8 cellular contexts compared by ENCODE assay signal in the genomic region with DNA sequence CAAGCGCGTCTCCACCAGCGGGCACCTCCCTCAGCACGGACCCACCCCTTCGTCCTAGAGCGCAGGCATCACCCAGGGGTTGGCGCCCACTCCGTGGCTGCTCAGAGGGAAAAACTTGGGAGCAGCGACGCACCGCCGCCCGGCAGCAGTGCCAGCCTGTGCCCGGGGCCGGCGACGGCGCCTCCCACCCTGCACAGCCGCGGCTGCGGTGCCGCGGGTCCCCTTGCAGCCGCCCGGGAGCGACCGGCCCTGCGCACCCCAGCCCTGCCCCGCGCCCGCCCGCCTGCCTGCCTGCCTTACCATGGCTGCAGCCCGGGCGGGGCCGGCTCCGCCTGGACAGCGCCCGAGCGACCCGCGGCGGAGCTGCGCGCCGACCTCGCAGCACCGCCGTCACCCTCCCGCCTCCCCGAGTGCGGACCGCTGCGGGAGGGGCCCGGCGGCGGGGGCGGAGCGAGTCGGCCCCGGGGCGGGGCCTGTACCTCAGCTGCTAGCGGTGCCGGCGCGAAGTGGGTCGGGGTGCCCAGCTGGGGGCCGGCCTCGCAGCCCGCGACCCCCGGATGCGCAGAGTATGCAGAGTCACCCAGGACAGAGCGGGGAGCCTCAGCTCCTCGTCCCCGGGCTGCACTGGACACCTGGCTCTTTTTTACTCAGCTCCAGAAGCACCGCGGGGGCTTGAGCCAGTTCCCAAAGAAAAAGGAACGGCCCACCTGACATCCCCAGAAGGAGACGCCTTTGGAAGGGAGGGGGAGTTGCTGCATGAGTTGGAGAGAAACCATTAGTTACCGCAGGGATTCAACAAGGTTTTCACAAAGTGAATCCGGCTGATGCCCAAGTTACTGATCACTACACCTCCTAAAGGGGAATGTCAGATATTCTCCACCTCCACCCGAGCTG. TPM values are rescaled to one million over a fixed set of nuclear protein-coding genes. Genes with fewer than 3 reads are reported as not detected.
DNase-seq lines count a peak whose midpoint lies in the region; ATAC-seq and TF ChIP-seq lines count a peak whose summit lies in the region.

No MANE protein-coding gene starts in this region.

- no peaks in the 10 kb centered on the region for H4K20me1 ChIP-seq in GM23248 (ENCODE audit: insufficient read depth)

- H3K4me1 ChIP-seq in GM23248 (ENCODE audit: insufficient read depth), result peaks cover 11% of the 10 kb centered on the region; the same call in 1 of the 2 replicates

- peak overlapping the region; percentile 52 for H2AFZ ChIP-seq in GM23248

- no peaks in the 10 kb centered on the region for H3K9me3 Mint-ChIP-seq in activated T-cell treated with anti-CD3 and anti-CD28 coated beads, Interleukin-2, amount 50 U/mL, for 24 hours

- in situ Hi-C loops in GM23248 (cut with MboI), result no loop called here

- no peaks in the 10 kb centered on the region for H3K36me3 Mint-ChIP-seq in activated T-cell treated with anti-CD3 and anti-CD28 coated beads, Interleukin-2, amount 50 U/mL, for 24 hours (ENCODE audit: low read depth)

- H3K9me2 ChIP-seq in GM23248 (ENCODE audit: insufficient read depth), result no peaks in the 10 kb centered on the region

- peaks cover 6% of the 10 kb centered on the region for H3K4me1 Mint-ChIP-seq in activated T-cell treated with anti-CD3 and anti-CD28 coated beads, Interleukin-2, amount 50 U/mL, for 24 hours (ENCODE audit: low read depth)

- no peaks in the 10 kb centered on the region for H3K36me3 ChIP-seq in GM23248 (ENCODE audit: low read depth)

- no peak for ATAC-seq in GM18505 (IDR thresholded peaks at IDR 0.05; ENCODE audit: unreplicated experiment)

- H3K9ac ChIP-seq in GM23248, result no peak overlapping the region

- H3K4me3 Mint-ChIP-seq in activated T-cell treated with anti-CD3 and anti-CD28 coated beads, Interleukin-2, amount 50 U/mL, for 24 hours, result peak overlapping the region; percentile 51

- H3F3A ChIP-seq in GM23248 (ENCODE audit: insufficient read depth), result peaks cover 5% of the 10 kb centered on the region

- no peak overlapping the region for H3K27ac Mint-ChIP-seq in activated T-cell treated with anti-CD3 and anti-CD28 coated beads, Interleukin-2, amount 50 U/mL, for 24 hours

- no peaks in the 10 kb centered on the region for H3K79me2 ChIP-seq in GM23248 (ENCODE audit: insufficient read depth)

- peak overlapping the region; percentile 87 for H3K4me2 ChIP-seq in GM23248 (ENCODE audit: unreplicated experiment)

- no peak for TF ChIP-seq POLR2A in erythroblast (IDR thresholded peaks at IDR 0.05; ENCODE audit: low read length)
- TF ChIP-seq POLR2A in GM18505 (IDR thresholded peaks at IDR 0.05; ENCODE audit: borderline replicate concordance, extremely low read depth, insufficient read depth, insufficient read length), result no peak

- peaks cover 59% of the 10 kb centered on the region for H3K27me3 Mint-ChIP-seq in activated T-cell treated with anti-CD3 and anti-CD28 coated beads, Interleukin-2, amount 50 U/mL, for 24 hours

- H3K4me3 ChIP-seq in GM23248, result peak overlapping the region; percentile 62

- no peak overlapping the region for H3K27ac ChIP-seq in GM23248

- WGBS in GM23248 (ENCODE audit: low coverage in 1 of 2, low lambda C conversion rate in 2 of 2, missing lambda C conversion rate in 2 of 2), 2 experiments, result 4% methylated on average over 46 to 58 of the region's 82 CpGs

- DNase-seq in AG20443 (ENCODE audit: low spot score), result peak; percentile 85
- DNase-seq in GM23248, result peak; percentile 79
- DNase-seq in NCI-H345 (lab: John Stamatoyannopoulos, UW), result peak; percentile 62
- peak; percentile 79 for DNase-seq in activated T-cell treated with anti-CD3 and anti-CD28 coated beads, Interleukin-2, amount 50 U/mL, for 24 hours
- peak; percentile 72 to 79 for DNase-seq in erythroblast (lab: John Stamatoyannopoulos, UW)
- peak; percentile 49 for DNase-seq in mucosa of gallbladder (ENCODE audit: low spot score)
- DNase-seq in stimulated activated naive CD4-positive, alpha-beta T cell treated with Interleukin-2 at 50 U/mL for 16 hours (lab: John Stamatoyannopoulos, UW), result peak; percentile 37

- H3K9me3 ChIP-seq in GM23248 (ENCODE audit: low read depth), result no peaks in the 10 kb centered on the region

- H3K27me3 ChIP-seq in GM23248 (replicated peaks; ENCODE audit: insufficient read depth), result no peaks in the 10 kb centered on the region; the same call in 1 of the 2 replicates

RNA-seq across cellular contexts. Expression of a gene that starts 17.5 kb away (rescaled TPM):
- total RNA-seq in GM23248 (2014; rRNA removed; shearing (Covaris generic)), result 19.6 and 20.4 TPM in 2 replicates
- polyA plus RNA-seq in GM23248 (2016; fragmentation: Nextera tagmentation; extraction: Ambion mirVana), result 8.0 and 8.2 TPM in 2 replicates
- 44.7 TPM for total RNA-seq in mucosa of gallbladder

RNA-seq across cellular contexts. Expression of a gene that starts 43.7 kb away (rescaled TPM):
- not detected in 2 replicates for total RNA-seq in GM23248 (2014; rRNA removed; shearing (Covaris generic))
- polyA plus RNA-seq in GM23248 (2016; fragmentation: Nextera tagmentation; extraction: Ambion mirVana), result not detected in 2 replicates
- 0.09 TPM for total RNA-seq in mucosa of gallbladder
